In genomic region chr3:194109192-194109863, GRCh38 we compare ENCODE assay signal across 19 cellular contexts. TPM values are rescaled to one million over a fixed set of nuclear protein-coding genes. Genes with fewer than 3 reads are reported as not detected.
DNase-seq lines count a peak whose midpoint lies in the region; ATAC-seq and TF ChIP-seq lines count a peak whose summit lies in the region.
"Had no signal": no experiment of that assay in that cellular context is flagged by ENCODE, and none has a peak within 500 bp of the region (broad histone marks: within the 10 kb centered on the region; RNA-seq: fewer than 3 reads in every experiment).

No MANE protein-coding gene starts in this region.

- peak overlapping the region; percentile 19 for H3K27ac ChIP-seq in DOHH2 (ENCODE audit: low read depth, low read length)
- H3K27ac ChIP-seq: BLaER1 treated with 17β-estradiol and CSF1 and Interleukin-3, amounts not matched to agents 10 nM and 100 nM; HL-60; PC-9 had no signal

- H3F3A ChIP-seq in DOHH2 (ENCODE audit: control insufficient read depth, insufficient read depth) = no peaks in the 10 kb centered on the region; the same call in 1 of the 2 replicates

- H3K4me1 ChIP-seq in DOHH2 (ENCODE audit: control insufficient read depth, low read length) = peaks cover 54% of the 10 kb centered on the region

- H3K4me3 Mint-ChIP-seq in IgD-negative memory B cell = peak overlapping the region in 2 of 4 donors; percentile 45 to 59
- H3K4me3 Mint-ChIP-seq in nephron = no peak overlapping the region
- H3K4me3 Mint-ChIP-seq: CD8-positive, alpha-beta T cell had no signal

- H3K27me3 ChIP-seq in DOHH2 (ENCODE audit: control insufficient read depth, low read length) = no peaks in the 10 kb centered on the region
- H3K27me3 ChIP-seq: BLaER1 treated with 17β-estradiol and CSF1 and Interleukin-3, amounts not matched to agents 10 nM and 100 nM had no signal

- peaks cover 11% of the 10 kb centered on the region for H3K79me2 ChIP-seq in DOHH2 (ENCODE audit: control insufficient read depth, low read length)

- H3K9me2 ChIP-seq in DOHH2 (replicated peaks; ENCODE audit: control insufficient read depth, low read length) = no peaks in the 10 kb centered on the region

- ATAC-seq in HG02623 (IDR thresholded peaks at IDR 0.05; ENCODE audit: unreplicated experiment) = no peak
- ATAC-seq: CD8-positive, alpha-beta T cell had no signal

- DNase-seq in amniotic epithelial cell (ENCODE audit: low read depth) (peak; percentile 47), kidney tubule cell (ENCODE audit: low spot score) (no peak), KG1 (lab: John Stamatoyannopoulos, UW) (no peak), NCI-H187 (lab: John Stamatoyannopoulos, UW) (no peak)
- DNase-seq: Calu3; CD8-positive, alpha-beta T cell; DMS53; H7; NCI-H1694 treated with DMSO at 0.1 percent for 48 hours; NCI-H2107; NCI-H510A; NCI-H82; PC-9 had no signal

- H3K4me1 Mint-ChIP-seq in IgD-negative memory B cell (peaks cover 22 to 46% (median 36%) of the 10 kb centered on the region in 3 donors), nephron (peaks cover 16% of the 10 kb centered on the region)

- H3K36me3 Mint-ChIP-seq in IgD-negative memory B cell (no peaks in the 10 kb centered on the region), nephron (ENCODE audit: low read depth) (no peaks in the 10 kb centered on the region)
- H3K36me3 Mint-ChIP-seq: CD8-positive, alpha-beta T cell had no signal

- H4K20me1 ChIP-seq in DOHH2 (ENCODE audit: control insufficient read depth, insufficient read depth, low read depth, low read length) = no peaks in the 10 kb centered on the region
- H4K20me1 ChIP-seq: BLaER1 treated with 17β-estradiol and CSF1 and Interleukin-3, amounts not matched to agents 10 nM and 100 nM had no signal

- TF ChIP-seq CTCF in DOHH2 (IDR thresholded peaks at IDR 0.05; ENCODE audit: low read depth, low read length, poor library complexity, severe bottlenecking) (no peak), nephron (IDR thresholded peaks at IDR 0.05; ENCODE audit: unreplicated experiment in 3 of 3) (no peak)

- H3K9me3 ChIP-seq in DOHH2 (ENCODE audit: control insufficient read depth, insufficient read depth, low read length) = no peaks in the 10 kb centered on the region
- H3K9me3 ChIP-seq: BLaER1 treated with 17β-estradiol and CSF1 and Interleukin-3, amounts not matched to agents 10 nM and 100 nM had no signal

- peaks cover 9% of the 10 kb centered on the region for H3K27me3 Mint-ChIP-seq in IgD-negative memory B cell
- peaks cover 37% of the 10 kb centered on the region for H3K27me3 Mint-ChIP-seq in nephron (ENCODE audit: low read depth)

- peak overlapping the region; percentile 49 for H3K4me2 ChIP-seq in DOHH2 (ENCODE audit: low read length)
- H3K4me2 ChIP-seq: PC-9 had no signal

- H3K9me3 Mint-ChIP-seq in IgD-negative memory B cell (peaks cover 0 to 3% (median 0%) of the 10 kb centered on the region in 3 donors), nephron (no peaks in the 10 kb centered on the region)
- H3K9me3 Mint-ChIP-seq: CD8-positive, alpha-beta T cell had no signal

- no peaks in the 10 kb centered on the region for H3K36me3 ChIP-seq in DOHH2 (ENCODE audit: control insufficient read depth, low read length)
- H3K36me3 ChIP-seq: BLaER1 treated with 17β-estradiol and CSF1 and Interleukin-3, amounts not matched to agents 10 nM and 100 nM had no signal

- H3K27ac Mint-ChIP-seq in IgD-negative memory B cell (peak overlapping the region in 2 of 3 donors; percentile 30 to 59), nephron (peak overlapping the region in 2 of 3 experiments; percentile 12 to 63)
- H3K27ac Mint-ChIP-seq: CD8-positive, alpha-beta T cell had no signal

- peak overlapping the region; percentile 19; the same call in 1 of the 2 replicates for H3K4me3 ChIP-seq in DOHH2 (ENCODE audit: low read length)
- H3K4me3 ChIP-seq: BLaER1 treated with 17β-estradiol and CSF1 and Interleukin-3, amounts not matched to agents 10 nM and 100 nM; PC-9 had no signal

RNA-seq across cellular contexts. Expression of gene HES1, which starts 26.6 kb away (rescaled TPM):
- 8.5 TPM for polyA plus RNA-seq in IgD-negative memory B cell
